ENCODE assay signal across 8 cellular contexts in genomic region chr19:36492689-36493453, GRCh38. TPM values are rescaled to one million over a fixed set of nuclear protein-coding genes. Genes with fewer than 3 reads are reported as not detected.
A peak's percentile ranks its signal among the peaks of the same experiment; 100 is the strongest.
DNase-seq lines count a peak whose midpoint lies in the region; ATAC-seq and TF ChIP-seq lines count a peak whose summit lies in the region.
"Not testable (repeated sequence)": the region's sequence is repeated elsewhere in the genome, so short reads cannot be mapped to it uniquely, and the experiment has no call there.

No MANE protein-coding gene starts in this region.

- H3K4me1 ChIP-seq in BLaER1 treated with 17β-estradiol and CSF1 and Interleukin-3, amounts not matched to agents 10 nM and 100 nM = peaks cover 11 to 48% (median 39%) of the 10 kb centered on the region in 10 experiments
- H3K4me1 ChIP-seq in GM23248 (ENCODE audit: insufficient read depth); cardiac muscle cell (ENCODE audit: low read depth): not testable (repeated sequence)

- H3K9me2 ChIP-seq in GM23248 (ENCODE audit: insufficient read depth) = not testable (repeated sequence)

- H3K27ac Mint-ChIP-seq in WTC11; stimulated activated naive CD8-positive, alpha-beta T cell treated with anti-CD3 and anti-CD28 coated beads, Interleukin-15, amount 100 ng/mL, for 72 hours: not testable (repeated sequence)

- peaks cover 0 to 14% (median 6%) of the 10 kb centered on the region in 11 experiments; a peak in 3 of 22 replicates for H3K36me3 ChIP-seq in BLaER1 treated with 17β-estradiol and CSF1 and Interleukin-3, amounts not matched to agents 10 nM and 100 nM
- H3K36me3 ChIP-seq in GM23248 (ENCODE audit: low read depth); cardiac muscle cell: not testable (repeated sequence)

- peaks cover 21% of the 10 kb centered on the region for H3K9me3 Mint-ChIP-seq in WTC11
- peaks cover 21 to 37% of the 10 kb centered on the region in 2 donors for H3K9me3 Mint-ChIP-seq in stimulated activated naive CD8-positive, alpha-beta T cell treated with anti-CD3 and anti-CD28 coated beads, Interleukin-15, amount 100 ng/mL, for 72 hours

- peak overlapping the region in 8 of 11 experiments; percentile 25 to 66 (median 46); a peak in 14 of 22 replicates for H3K9ac ChIP-seq in BLaER1 treated with 17β-estradiol and CSF1 and Interleukin-3, amounts not matched to agents 10 nM and 100 nM
- not testable (repeated sequence) for H3K9ac ChIP-seq in GM23248

- DNase-seq in GM23248 (peak; percentile 69), NCI-H526 (lab: John Stamatoyannopoulos, UW) (peak; percentile 71 to 91), WTC11 (ENCODE audit: low spot score) (peak; percentile 84), T47D (ENCODE audit: low read depth in 1 of 2, low spot score in 1 of 2) (peak; percentile 32 to 80), cardiac muscle cell (ENCODE audit: low read depth in 1 of 2, low spot score in 1 of 2) (peak; percentile 31 to 77), mucosa of gallbladder (ENCODE audit: low spot score) (peak; percentile 72)
- DNase-seq in stimulated activated naive CD8-positive, alpha-beta T cell treated with anti-CD3 and anti-CD28 coated beads, Interleukin-15, amount 100 ng/mL, for 72 hours = peak; percentile 12 to 30

- H3K4me2 ChIP-seq in BLaER1 treated with 17β-estradiol and CSF1 and Interleukin-3, amounts not matched to agents 10 nM and 100 nM = peak overlapping the region; percentile 49 to 89 (median 79)
- not testable (repeated sequence) for H3K4me2 ChIP-seq in GM23248 (ENCODE audit: unreplicated experiment)

- H4K20me1 ChIP-seq in BLaER1 treated with 17β-estradiol and CSF1 and Interleukin-3, amounts not matched to agents 10 nM and 100 nM; GM23248 (ENCODE audit: insufficient read depth): not testable (repeated sequence)

- H3F3A ChIP-seq in GM23248 (ENCODE audit: insufficient read depth) = not testable (repeated sequence)

- 67 to 68% methylated on average over 17 to 18 of the region's 18 CpGs for WGBS in GM23248 (ENCODE audit: low coverage in 1 of 2, low lambda C conversion rate in 2 of 2, missing lambda C conversion rate in 2 of 2), 2 experiments

- H3K36me3 Mint-ChIP-seq in WTC11 = peaks cover 13% of the 10 kb centered on the region

- peaks cover 12% of the 10 kb centered on the region for H3K79me2 ChIP-seq in GM23248 (ENCODE audit: insufficient read depth)

- not testable (repeated sequence) for H3K4me3 Mint-ChIP-seq in WTC11; stimulated activated naive CD8-positive, alpha-beta T cell treated with anti-CD3 and anti-CD28 coated beads, Interleukin-15, amount 100 ng/mL, for 72 hours

- in situ Hi-C loops in GM23248 (cut with MboI); T47D (cut with HindIII; ENCODE audit: low pct_unique_long_range_greater_than_20kb, low sequenced_read_pairs): not testable (repeated sequence)

- TF ChIP-seq CTCF in WTC11 (IDR thresholded peaks at IDR 0.05) = peak; percentile 57
- peak; percentile 69 for TF ChIP-seq CTCF in cardiac muscle cell (IDR thresholded peaks at IDR 0.05; ENCODE audit: low read depth, low read length)

- POLR2A ChIA-PET in WTC11 (lab: Charles Lee) = not testable (repeated sequence)

- peak overlapping the region in 5 of 10 experiments; percentile 31 to 43 (median 36); a peak in 7 of 20 replicates for H3K4me3 ChIP-seq in BLaER1 treated with 17β-estradiol and CSF1 and Interleukin-3, amounts not matched to agents 10 nM and 100 nM
- not testable (repeated sequence) for H3K4me3 ChIP-seq in GM23248, cardiac muscle cell

- H2AFZ ChIP-seq in GM23248 = not testable (repeated sequence)

- ATAC-seq in WTC11; stimulated activated naive CD8-positive, alpha-beta T cell treated with anti-CD3 and anti-CD28 coated beads, Interleukin-15, amount 100 ng/mL, for 72 hours: not testable (repeated sequence)

- H3K9me3 ChIP-seq in BLaER1 treated with 17β-estradiol and CSF1 and Interleukin-3, amounts not matched to agents 10 nM and 100 nM (replicated peaks in 1 of 11) = peaks cover 25 to 38% (median 31%) of the 10 kb centered on the region in 11 experiments
- not testable (repeated sequence) for H3K9me3 ChIP-seq in GM23248 (ENCODE audit: low read depth); cardiac muscle cell (ENCODE audit: low read depth)

- H3K4me1 Mint-ChIP-seq in WTC11 = peaks cover 11% of the 10 kb centered on the region
- peaks cover 19% of the 10 kb centered on the region for H3K4me1 Mint-ChIP-seq in stimulated activated naive CD8-positive, alpha-beta T cell treated with anti-CD3 and anti-CD28 coated beads, Interleukin-15, amount 100 ng/mL, for 72 hours

- CTCF ChIA-PET in WTC11 (lab: Charles Lee) = interaction anchor here (0.6 to 0.8 kb wide), 4 partner anchors 11 to 248 kb away, joined by 3 to 4 read pairs (median 4); partner anchors contain the start of gene ZNF529

- not testable (repeated sequence) for H3K27me3 ChIP-seq in BLaER1 treated with 17β-estradiol and CSF1 and Interleukin-3, amounts not matched to agents 10 nM and 100 nM; GM23248 (replicated peaks; ENCODE audit: insufficient read depth); cardiac muscle cell

- H3K27me3 Mint-ChIP-seq in WTC11 (ENCODE audit: low read depth); stimulated activated naive CD8-positive, alpha-beta T cell treated with anti-CD3 and anti-CD28 coated beads, Interleukin-15, amount 100 ng/mL, for 72 hours: not testable (repeated sequence)

- H3K27ac ChIP-seq in BLaER1 treated with 17β-estradiol and CSF1 and Interleukin-3, amounts not matched to agents 10 nM and 100 nM = peak overlapping the region in 9 of 11 experiments; percentile 22 to 93 (median 59); a peak in 16 of 22 replicates
- not testable (repeated sequence) for H3K27ac ChIP-seq in GM23248, cardiac muscle cell

RNA-seq across cellular contexts. Expression of gene ZNF566, which starts 3.5 kb away (rescaled TPM):
- total RNA-seq in GM23248 (2014; rRNA removed; shearing (Covaris generic)) = 9.3 and 18.6 TPM in 2 replicates
- 6.1 and 6.6 TPM in 2 replicates for polyA plus RNA-seq in GM23248 (2016; fragmentation: Nextera tagmentation; extraction: Ambion mirVana)
- total RNA-seq in WTC11 (2021) = 10.5 to 13.7 TPM (median 12.9 TPM) in 3 replicates
- total RNA-seq in cardiac muscle cell = 8.6 and 9.7 TPM in 2 replicates
- polyA plus RNA-seq in cardiac muscle cell = 5.2 and 13.2 TPM in 2 replicates
- total RNA-seq in mucosa of gallbladder = 11.4 TPM

RNA-seq across cellular contexts. Expression of gene ZNF260, which starts 35.2 kb away (rescaled TPM):
- 11.9 and 12.9 TPM in 2 replicates for total RNA-seq in GM23248 (2014; rRNA removed; shearing (Covaris generic))
- 13.2 and 13.6 TPM in 2 replicates for polyA plus RNA-seq in GM23248 (2016; fragmentation: Nextera tagmentation; extraction: Ambion mirVana)
- 24.1 to 29.0 TPM (median 25.3 TPM) in 3 replicates for total RNA-seq in WTC11 (2021)
- total RNA-seq in cardiac muscle cell = 10.5 and 12.3 TPM in 2 replicates
- 17.5 and 32.0 TPM in 2 replicates for polyA plus RNA-seq in cardiac muscle cell
- 16.6 TPM for total RNA-seq in mucosa of gallbladder

Comparison
In these comparisons a context has a peak if more than half of its experiments do, and no peak if none do; other contexts are left out.
1. DNase-seq: peak in every context shown above with its lines; median percentile 84 in WTC11; 81 in NCI-H526; 72 in mucosa of gallbladder; 69 in GM23248; 56 in T47D; 54 in cardiac muscle cell; 21 in stimulated activated naive CD8-positive, alpha-beta T cell treated with anti-CD3 and anti-CD28 coated beads, Interleukin-15, amount 100 ng/mL, for 72 hours.